ENCODE assay signal across 8 cellular contexts in the genomic region with DNA sequence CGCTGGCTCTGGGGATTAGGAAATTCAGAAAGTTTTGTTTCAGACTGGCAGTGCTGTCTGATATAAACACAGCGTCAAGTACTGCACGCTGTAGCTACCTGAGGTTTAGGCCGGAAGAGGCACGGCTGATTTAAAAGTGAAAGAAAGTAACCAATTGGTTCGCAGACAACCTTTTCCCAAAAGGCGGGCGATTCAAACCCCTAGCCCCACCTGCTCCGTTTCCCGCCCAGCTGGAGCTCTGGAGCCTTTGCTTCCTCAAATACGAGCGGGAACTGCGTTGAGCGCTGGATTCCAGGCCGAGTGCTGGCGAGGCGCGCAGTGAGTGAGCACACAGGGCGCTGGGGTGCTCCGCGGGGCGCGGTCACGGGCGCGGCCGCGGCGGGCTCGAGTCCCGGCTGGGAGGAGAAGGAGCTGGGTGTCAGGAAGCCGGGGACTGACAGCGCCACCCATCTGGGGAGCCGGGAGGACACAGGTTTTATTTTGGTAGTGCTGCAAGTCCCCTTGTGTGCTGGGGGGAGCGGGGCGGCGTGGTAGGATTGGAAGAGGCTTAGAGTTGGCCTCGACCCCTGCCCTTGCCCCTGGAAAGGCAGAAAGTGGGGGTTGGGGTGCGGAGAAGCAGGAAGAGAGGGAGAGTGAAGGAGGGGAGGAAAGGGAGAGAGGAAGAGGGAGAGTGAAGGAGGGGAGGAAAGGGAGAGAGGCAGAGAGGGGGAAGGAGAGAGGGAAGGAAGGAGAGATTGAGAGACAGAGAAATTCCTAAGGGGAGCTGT. TPM values are rescaled to one million over a fixed set of nuclear protein-coding genes. Genes with fewer than 3 reads are reported as not detected.
A peak's percentile ranks its signal among the peaks of the same experiment; 100 is the strongest.
DNase-seq lines count a peak whose midpoint lies in the region; ATAC-seq and TF ChIP-seq lines count a peak whose summit lies in the region.

No MANE protein-coding gene starts in this region.

- peak overlapping the region; percentile 95 for H3K4me3 Mint-ChIP-seq in activated naive CD4-positive, alpha-beta T cell treated with anti-CD3 and anti-CD28 coated beads for 36 hours

- intact Hi-C loops in activated naive CD4-positive, alpha-beta T cell treated with anti-CD3 and anti-CD28 coated beads for 36 hours (cut with micrococcal nuclease), result loop anchor here (1.0 to 10.0 kb wide), 11 partner anchors 8 to 1820 kb away; a partner anchor contains a TSS

- H3K27ac Mint-ChIP-seq in activated naive CD4-positive, alpha-beta T cell treated with anti-CD3 and anti-CD28 coated beads for 36 hours, result peak overlapping the region; percentile 91

- H4K20me1 ChIP-seq in DOHH2 (ENCODE audit: control insufficient read depth, insufficient read depth, low read depth, low read length), result no peaks in the 10 kb centered on the region
- no peaks in the 10 kb centered on the region for H4K20me1 ChIP-seq in KMS-11 (ENCODE audit: insufficient read depth)

- H3K9me3 ChIP-seq in DOHH2 (ENCODE audit: control insufficient read depth, insufficient read depth, low read length), result peaks cover 29% of the 10 kb centered on the region
- no peaks in the 10 kb centered on the region for H3K9me3 ChIP-seq in thoracic aorta

- TF ChIP-seq CTCF in DOHH2 (IDR thresholded peaks at IDR 0.05; ENCODE audit: low read depth, low read length, poor library complexity, severe bottlenecking) (peak; percentile 41), KMS-11 (conservative IDR thresholded peaks at IDR 0.05; ENCODE audit: low read depth, low read length) (peak; percentile 42; the same call in 1 of the 2 replicates), omental fat pad (IDR thresholded peaks at IDR 0.05) (no peak), thoracic aorta (IDR thresholded peaks at IDR 0.05) (no peak)

- H3K4me1 Mint-ChIP-seq in activated naive CD4-positive, alpha-beta T cell treated with anti-CD3 and anti-CD28 coated beads for 36 hours (ENCODE audit: low read depth), result peaks cover 43% of the 10 kb centered on the region

- H3K27ac ChIP-seq in DOHH2 (ENCODE audit: low read depth, low read length) (peak overlapping the region; percentile 43), KMS-11 (peak overlapping the region; percentile 89), thoracic aorta (peak overlapping the region; percentile 90 to 94)

- H3K9me3 Mint-ChIP-seq in activated naive CD4-positive, alpha-beta T cell treated with anti-CD3 and anti-CD28 coated beads for 36 hours, result no peaks in the 10 kb centered on the region

- H3K4me1 ChIP-seq in DOHH2 (ENCODE audit: control insufficient read depth, low read length) (peaks cover 75% of the 10 kb centered on the region), KMS-11 (ENCODE audit: low read depth, poor library complexity, severe bottlenecking) (peaks cover 46% of the 10 kb centered on the region), thoracic aorta (ENCODE audit: control insufficient read depth in 1 of 2, low read depth in 2 of 2) (peaks cover 9 to 25% of the 10 kb centered on the region in 2 donors)

- H3K27me3 ChIP-seq in DOHH2 (ENCODE audit: control insufficient read depth, low read length), result no peaks in the 10 kb centered on the region
- H3K27me3 ChIP-seq in KMS-11 (ENCODE audit: insufficient read depth, low read depth), result no peaks in the 10 kb centered on the region
- no peaks in the 10 kb centered on the region for H3K27me3 ChIP-seq in thoracic aorta (replicated peaks; ENCODE audit: insufficient read depth)

- H3K4me2 ChIP-seq in DOHH2 (ENCODE audit: low read length) (peak overlapping the region; percentile 84), KMS-11 (peak overlapping the region; percentile 66)

- H3K36me3 Mint-ChIP-seq in activated naive CD4-positive, alpha-beta T cell treated with anti-CD3 and anti-CD28 coated beads for 36 hours (ENCODE audit: low read depth), result peaks cover 47% of the 10 kb centered on the region

- CTCF ChIA-PET in activated naive CD4-positive, alpha-beta T cell treated with anti-CD3 and anti-CD28 coated beads for 36 hours (lab: Charles Lee), result interaction anchor here (0.5 to 3.3 kb wide), 10 partner anchors 9 to 630 kb away, joined by 3 to 29 read pairs (median 4); a partner anchor contains a TSS

- H3K27me3 Mint-ChIP-seq in activated naive CD4-positive, alpha-beta T cell treated with anti-CD3 and anti-CD28 coated beads for 36 hours (ENCODE audit: low read depth), result no peaks in the 10 kb centered on the region

- ATAC-seq in GM21723 (IDR thresholded peaks at IDR 0.05; ENCODE audit: unreplicated experiment) (peak; percentile 66), omental fat pad (ENCODE audit: low FRiP score) (peak; percentile 68), thoracic aorta (ENCODE audit: insufficient number of reproducible peaks, low FRiP score, low read depth) (peak; percentile 86)

- peaks cover 12% of the 10 kb centered on the region for H3F3A ChIP-seq in DOHH2 (ENCODE audit: control insufficient read depth, insufficient read depth)

- H2AFZ ChIP-seq in KMS-11 (ENCODE audit: low read depth), result peak overlapping the region; percentile 72

- peak; percentile 88 for DNase-seq in activated naive CD4-positive, alpha-beta T cell treated with anti-CD3 and anti-CD28 coated beads for 36 hours
- DNase-seq in glomerular endothelial cell (ENCODE audit: extremely low read depth, low read depth, low spot score), result peak; percentile 33
- peak; percentile 27 for DNase-seq in omental fat pad (ENCODE audit: low spot score)
- DNase-seq in thoracic aorta (ENCODE audit: low spot score), result peak; percentile 33

- H3K36me3 ChIP-seq in DOHH2 (ENCODE audit: control insufficient read depth, low read length), result peaks cover 38% of the 10 kb centered on the region
- no peaks in the 10 kb centered on the region for H3K36me3 ChIP-seq in KMS-11 (ENCODE audit: insufficient read depth)
- H3K36me3 ChIP-seq in thoracic aorta, result no peaks in the 10 kb centered on the region

- H3K4me3 ChIP-seq in DOHH2 (ENCODE audit: low read length), result peak overlapping the region; percentile 59
- H3K4me3 ChIP-seq in KMS-11 (IDR thresholded peaks at IDR 0.05; ENCODE audit: insufficient read depth, low read depth, low read length), result no peak overlapping the region
- H3K4me3 ChIP-seq in thoracic aorta, result peak overlapping the region; percentile 89

- TF ChIP-seq POLR2A in Raji (IDR thresholded peaks at IDR 0.05; ENCODE audit: insufficient read depth, low read depth, low read length), result peak; percentile 61

- H3K9me2 ChIP-seq in DOHH2 (replicated peaks; ENCODE audit: control insufficient read depth, low read length), result no peaks in the 10 kb centered on the region

- H3K79me2 ChIP-seq in DOHH2 (ENCODE audit: control insufficient read depth, low read length) (no peaks in the 10 kb centered on the region), KMS-11 (ENCODE audit: insufficient read depth, low read depth) (peaks cover 32% of the 10 kb centered on the region)

- H3K9ac ChIP-seq in KMS-11, result peak overlapping the region; percentile 88

RNA-seq across cellular contexts. Expression of a gene that starts 2.1 kb away (rescaled TPM):
- total RNA-seq in activated naive CD4-positive, alpha-beta T cell treated with anti-CD3 and anti-CD28 coated beads for 36 hours, result 10 to 100 TPM; 98.3 to 99.4 TPM
- total RNA-seq in glomerular endothelial cell (23.3 and 41.9 TPM in 2 replicates), omental fat pad (10 to 100 TPM; 18.2 to 60.1 (median 31.7) TPM), thoracic aorta (10 to 100 TPM; 23.6 to 35.6 TPM)

RNA-seq across cellular contexts. Expression of a gene that starts 27.2 kb away (rescaled TPM):
- total RNA-seq in activated naive CD4-positive, alpha-beta T cell treated with anti-CD3 and anti-CD28 coated beads for 36 hours, result under 1 TPM; 0.07 to 0.14 TPM
- total RNA-seq in glomerular endothelial cell (1.2 and 1.8 TPM in 2 replicates), omental fat pad (10 to 100 TPM; 12.0 to 75.6 (median 24.2) TPM), thoracic aorta (1 to 10 TPM; 4.7 to 8.8 TPM)

RNA-seq across cellular contexts. Expression of a gene that starts 37.7 kb away (rescaled TPM):
- 10 to 100 TPM; 21.6 to 22.6 TPM for total RNA-seq in activated naive CD4-positive, alpha-beta T cell treated with anti-CD3 and anti-CD28 coated beads for 36 hours
- 2.2 and 5.6 TPM in 2 replicates for total RNA-seq in glomerular endothelial cell
- total RNA-seq in omental fat pad, result 1 to 10 TPM in 2 of 4 donors, under 1 TPM in 1, not detected in 1; 0.19 to 2.4 (median 1.9) TPM
- 1 to 10 TPM in 1 of 2 donors, not detected in 1; 2.1 TPM for total RNA-seq in thoracic aorta

RNA-seq across cellular contexts. Expression of a gene that starts 58.7 kb away (rescaled TPM):
- total RNA-seq in activated naive CD4-positive, alpha-beta T cell treated with anti-CD3 and anti-CD28 coated beads for 36 hours, result not detected
- total RNA-seq in glomerular endothelial cell (not detected in 2 replicates), omental fat pad (not detected), thoracic aorta (not detected)

Comparison
In these comparisons a context has a peak if more than half of its experiments do, and no peak if none do; other contexts are left out.
1. CTCF ChIP-seq: peak in DOHH2 (single experiment) and KMS-11 (single experiment); none in omental fat pad (0 of 3) and thoracic aorta (single experiment).
2. DNase-seq: peak in every context shown above with its lines; median percentile 88 in activated naive CD4-positive, alpha-beta T cell treated with anti-CD3 and anti-CD28 coated beads for 36 hours; 33 in glomerular endothelial cell; 33 in thoracic aorta; 27 in omental fat pad.
3. Peak in every context shown above with its lines, with median percentiles within 50 percentile points of each other: H3K27ac ChIP-seq and ATAC-seq.